Comparison of ENCODE assay signal across 19 cellular contexts in genomic region chr9:124797343-124798103, GRCh38. TPM values are rescaled to one million over a fixed set of nuclear protein-coding genes. Genes with fewer than 3 reads are reported as not detected.
A peak's percentile ranks its signal among the peaks of the same experiment; 100 is the strongest.
DNase-seq lines count a peak whose midpoint lies in the region; ATAC-seq and TF ChIP-seq lines count a peak whose summit lies in the region.
"Had no signal": no experiment of that assay in that cellular context is flagged by ENCODE, and none has a peak within 500 bp of the region (broad histone marks: within the 10 kb centered on the region; RNA-seq: fewer than 3 reads in every experiment).

No MANE protein-coding gene starts in this region.

- TF ChIP-seq CTCF in body of pancreas (IDR thresholded peaks at IDR 0.05) (no peak), right atrium auricular region (IDR thresholded peaks at IDR 0.05) (no peak), sigmoid colon (IDR thresholded peaks at IDR 0.05) (no peak)

- no peak overlapping the region for H3K4me3 ChIP-seq in BLaER1 treated with 17β-estradiol and CSF1 and Interleukin-3, amounts not matched to agents 10 nM and 100 nM
- no peak overlapping the region for H3K4me3 ChIP-seq in body of pancreas
- no peak overlapping the region for H3K4me3 ChIP-seq in right atrium auricular region
- H3K4me3 ChIP-seq in sigmoid colon = no peak overlapping the region

- peaks cover 44 to 98% (median 75%) of the 10 kb centered on the region in 10 experiments for H3K4me1 ChIP-seq in BLaER1 treated with 17β-estradiol and CSF1 and Interleukin-3, amounts not matched to agents 10 nM and 100 nM
- peaks cover 74% of the 10 kb centered on the region for H3K4me1 ChIP-seq in body of pancreas
- H3K4me1 ChIP-seq in right atrium auricular region = peaks cover 0 to 80% of the 10 kb centered on the region in 2 donors
- H3K4me1 ChIP-seq in sigmoid colon = peaks cover 0 to 48% (median 38%) of the 10 kb centered on the region in 4 donors

- H3K36me3 ChIP-seq in BLaER1 treated with 17β-estradiol and CSF1 and Interleukin-3, amounts not matched to agents 10 nM and 100 nM = no peaks in the 10 kb centered on the region
- H3K36me3 ChIP-seq in body of pancreas (replicated peaks in 1 of 2; ENCODE audit: insufficient read depth in 1 of 2, low read depth in 2 of 2) (no peaks in the 10 kb centered on the region), right atrium auricular region (no peaks in the 10 kb centered on the region), sigmoid colon (peaks cover 0 to 11% (median 2%) of the 10 kb centered on the region in 4 donors)

- TF ChIP-seq EP300 in sigmoid colon (IDR thresholded peaks at IDR 0.05) = no peak

- DNase-seq in body of pancreas = peak; percentile 71 to 84 (median 76)
- no peak for DNase-seq in right atrium auricular region (ENCODE audit: low spot score)
- DNase-seq in sigmoid colon = peak; percentile 91
- DNase-seq in activated CD8-positive, alpha-beta memory T cell treated with anti-CD3 and anti-CD28 coated beads, Interleukin-2, amount 50 U/mL, for 48 hours = no peak
- DNase-seq in NCI-H69 (lab: John Stamatoyannopoulos, UW) = no peak
- DNase-seq: ACHN; activated CD4-positive, alpha-beta T cell treated with anti-CD3 and anti-CD28 coated beads, Interleukin-2, amount 50 U/mL, for 48 hours; activated T-cell treated with anti-CD3 and anti-CD28 coated beads, Interleukin-2, amount 50 U/mL, for 72 hours; CD8-positive, alpha-beta T cell; endodermal cell; NCI-H2029 treated with DMSO at 0.1 percent for 48 hours; NCI-H524; PC-3; stimulated activated CD4-positive, alpha-beta T cell treated with anti-CD3 and anti-CD28 coated beads, Interleukin-4, amount 100 ng/mL, for 1 hour; stimulated activated CD8-positive, alpha-beta memory T cell treated with anti-CD3 and anti-CD28 coated beads, Interleukin-4, amount 100 ng/mL, for 48 hours had no signal

- no peaks in the 10 kb centered on the region for H4K20me1 ChIP-seq in BLaER1 treated with 17β-estradiol and CSF1 and Interleukin-3, amounts not matched to agents 10 nM and 100 nM

- peak overlapping the region in 4 of 11 experiments; percentile 10 to 67 (median 46); a peak in 4 of 22 replicates for H3K27ac ChIP-seq in BLaER1 treated with 17β-estradiol and CSF1 and Interleukin-3, amounts not matched to agents 10 nM and 100 nM
- H3K27ac ChIP-seq in body of pancreas = peak overlapping the region; percentile 15 to 66 (median 44)
- peak overlapping the region; percentile 22 to 37 for H3K27ac ChIP-seq in right atrium auricular region
- H3K27ac ChIP-seq in sigmoid colon = peak overlapping the region; percentile 65 to 85 (median 78)

- ATAC-seq in body of pancreas (peak; percentile 57), HG02623 (IDR thresholded peaks at IDR 0.05; ENCODE audit: unreplicated experiment) (no peak), GM21390 (IDR thresholded peaks at IDR 0.05; ENCODE audit: unreplicated experiment) (no peak)
- ATAC-seq: activated T-cell treated with anti-CD3 and anti-CD28 coated beads, Interleukin-2, amount 50 U/mL, for 72 hours; CD8-positive, alpha-beta T cell; PC-3 had no signal

- intact Hi-C loops in body of pancreas (cut with DNase I) (no loop called here), sigmoid colon (cut with DNase I) (loop anchor here (2.0 kb wide), 1 partner anchor 17 kb away; no protein-coding TSS in a partner anchor)

- H3K9ac ChIP-seq in BLaER1 treated with 17β-estradiol and CSF1 and Interleukin-3, amounts not matched to agents 10 nM and 100 nM = 0 out of 22 replicates have a peak overlapping the region, but pooled peaks of 1 of the 11 experiments have one; percentile 28

- H3K27me3 ChIP-seq in BLaER1 treated with 17β-estradiol and CSF1 and Interleukin-3, amounts not matched to agents 10 nM and 100 nM = no peaks in the 10 kb centered on the region
- H3K27me3 ChIP-seq in body of pancreas = no peaks in the 10 kb centered on the region
- H3K27me3 ChIP-seq in right atrium auricular region = no peaks in the 10 kb centered on the region
- H3K27me3 ChIP-seq in sigmoid colon = no peaks in the 10 kb centered on the region

- peak overlapping the region in 9 of 11 experiments; percentile 35 to 99 (median 91); a peak in 18 of 22 replicates for H3K4me2 ChIP-seq in BLaER1 treated with 17β-estradiol and CSF1 and Interleukin-3, amounts not matched to agents 10 nM and 100 nM

- no peaks in the 10 kb centered on the region for H3K9me3 ChIP-seq in BLaER1 treated with 17β-estradiol and CSF1 and Interleukin-3, amounts not matched to agents 10 nM and 100 nM (replicated peaks in 1 of 11)
- no peaks in the 10 kb centered on the region for H3K9me3 ChIP-seq in body of pancreas
- no peaks in the 10 kb centered on the region for H3K9me3 ChIP-seq in right atrium auricular region
- H3K9me3 ChIP-seq in sigmoid colon = no peaks in the 10 kb centered on the region

- TF ChIP-seq POLR2A in body of pancreas (IDR thresholded peaks at IDR 0.05) = no peak
- no peak for TF ChIP-seq POLR2A in sigmoid colon (IDR thresholded peaks at IDR 0.05)

- 30 to 33% methylated on average over 8 to 10 of the region's 10 CpGs for WGBS in body of pancreas, 2 donors
- WGBS in sigmoid colon, 2 donors = 84 to 87% methylated on average over 10 of the region's 10 CpGs

RNA-seq across cellular contexts. Expression of gene OLFML2A, which starts 20.6 kb away (rescaled TPM):
- total RNA-seq in body of pancreas (1 to 10 TPM; 4.4 to 5.3 TPM), right atrium auricular region (10 to 100 TPM; 41.2 to 53.2 TPM), sigmoid colon (100 to 1,000 TPM in 1 of 4 donors, 10 to 100 TPM in 3; 60.0 to 147 (median 65.5) TPM)
- 1 to 10 TPM in 1 of 3 donors, under 1 TPM in 2; 0.46 to 3.4 (median 0.60) TPM for polyA plus RNA-seq in sigmoid colon
- total RNA-seq: activated T-cell treated with anti-CD3 and anti-CD28 coated beads, Interleukin-2, amount 50 U/mL, for 72 hours; CD8-positive, alpha-beta T cell had no signal

RNA-seq across cellular contexts. Expression of gene NR6A1, which starts 26.4 kb away (rescaled TPM):
- 1 to 10 TPM; 3.3 to 3.9 TPM for total RNA-seq in body of pancreas
- 1 to 10 TPM; 1.9 to 2.6 TPM for total RNA-seq in right atrium auricular region
- total RNA-seq in sigmoid colon = 1 to 10 TPM; 1.2 to 3.0 (median 2.0) TPM
- 1 to 10 TPM in 1 of 3 donors, under 1 TPM in 2; 0.60 to 1.8 (median 0.69) TPM for polyA plus RNA-seq in sigmoid colon
- total RNA-seq: CD8-positive, alpha-beta T cell had no signal

RNA-seq across cellular contexts. Expression of gene WDR38, which starts 55.7 kb away (rescaled TPM):
- total RNA-seq in body of pancreas = under 1 TPM in 1 of 2 donors, not detected in 1; 0.78 TPM
- not detected for total RNA-seq in right atrium auricular region
- total RNA-seq in sigmoid colon = not detected
- not detected for polyA plus RNA-seq in sigmoid colon
- total RNA-seq: activated T-cell treated with anti-CD3 and anti-CD28 coated beads, Interleukin-2, amount 50 U/mL, for 72 hours; CD8-positive, alpha-beta T cell; endodermal cell; lung microvascular endothelial cell; PC-3 had no signal

Comparison
In these comparisons a context has a peak if more than half of its experiments do, and no peak if none do; other contexts are left out.
1. DNase-seq: peak in body of pancreas (4 of 4) and sigmoid colon (single experiment); none in right atrium auricular region (single experiment), activated CD8-positive, alpha-beta memory T cell treated with anti-CD3 and anti-CD28 coated beads, Interleukin-2, amount 50 U/mL, for 48 hours (single experiment) and NCI-H69 (single experiment).
2. RNA of gene OLFML2A, which starts 20.6 kb away (total RNA-seq): 60.0 to 147 TPM in sigmoid colon and 41.2 to 53.2 TPM in right atrium auricular region; 4.4 to 5.3 TPM in body of pancreas; every median in the first group is over 4 times any median in the second.